9 cellular contexts compared by ENCODE assay signal in genomic region chr3:133295199-133295901, GRCh38.
DNase-seq lines count a peak whose midpoint lies in the region; ATAC-seq and TF ChIP-seq lines count a peak whose summit lies in the region.
"Had no signal": no experiment of that assay in that cellular context is flagged by ENCODE, and none has a peak within 500 bp of the region (broad histone marks: within the 10 kb centered on the region; RNA-seq: fewer than 3 reads in every experiment).

No MANE protein-coding gene starts in this region.

- H3K27ac ChIP-seq in substantia nigra (ENCODE audit: low read depth, low read length, poor library complexity, severe bottlenecking), result no peak overlapping the region

- intact Hi-C loops in activated T-helper 1 cell treated with anti-CD3 and anti-CD28 coated beads, Interleukin-12 subunit alpha, Interleukin-12 subunit beta, Interleukin-2, Interleukin-4 antibody, amounts not matched to agents 30 ng/mL and 10 ng/mL and 1 ng/mL, durations not matched to agents 14 hours and 24 hours and 36 hours (cut with micrococcal nuclease), result no loop called here

- H3K4me3 Mint-ChIP-seq in mesothelial cell of epicardium, result no peak overlapping the region
- H3K4me3 Mint-ChIP-seq in activated T-helper 1 cell treated with anti-CD3 and anti-CD28 coated beads, Interleukin-12 subunit alpha, Interleukin-12 subunit beta, Interleukin-2, Interleukin-4 antibody, amounts not matched to agents 30 ng/mL and 10 ng/mL and 1 ng/mL, durations not matched to agents 14 hours and 24 hours and 36 hours, result no peak overlapping the region
- H3K4me3 Mint-ChIP-seq: naive B cell had no signal

- DNase-seq in COR-L47 (lab: John Stamatoyannopoulos, UW), result peak; percentile 22
- DNase-seq in M059J (ENCODE audit: low read depth), result peak; percentile 93
- peak; percentile 18 for DNase-seq in fibroblast of peridontal ligament (ENCODE audit: extremely low read depth)
- DNase-seq in mesothelial cell of epicardium (ENCODE audit: low spot score in 2 of 2, unreplicated experiment in 2 of 2), result no peak
- DNase-seq in GF-D8 (lab: John Stamatoyannopoulos, UW), result no peak
- DNase-seq in substantia nigra (lab: John Stamatoyannopoulos, UW), result no peak
- no peak for DNase-seq in activated T-helper 1 cell treated with anti-CD3 and anti-CD28 coated beads, Interleukin-12 subunit alpha, Interleukin-12 subunit beta, Interleukin-2, Interleukin-4 antibody, amounts not matched to agents 30 ng/mL and 10 ng/mL and 1 ng/mL, durations not matched to agents 14 hours and 24 hours and 36 hours (ENCODE audit: low spot score)
- DNase-seq: naive B cell had no signal

- H3K27ac Mint-ChIP-seq in mesothelial cell of epicardium, result no peak overlapping the region
- no peak overlapping the region for H3K27ac Mint-ChIP-seq in activated T-helper 1 cell treated with anti-CD3 and anti-CD28 coated beads, Interleukin-12 subunit alpha, Interleukin-12 subunit beta, Interleukin-2, Interleukin-4 antibody, amounts not matched to agents 30 ng/mL and 10 ng/mL and 1 ng/mL, durations not matched to agents 14 hours and 24 hours and 36 hours
- H3K27ac Mint-ChIP-seq: naive B cell had no signal

- TF ChIP-seq CTCF in mesothelial cell of epicardium (IDR thresholded peaks at IDR 0.05; ENCODE audit: unreplicated experiment), result no peak

- no peaks in the 10 kb centered on the region for H3K4me1 Mint-ChIP-seq in mesothelial cell of epicardium
- H3K4me1 Mint-ChIP-seq in activated T-helper 1 cell treated with anti-CD3 and anti-CD28 coated beads, Interleukin-12 subunit alpha, Interleukin-12 subunit beta, Interleukin-2, Interleukin-4 antibody, amounts not matched to agents 30 ng/mL and 10 ng/mL and 1 ng/mL, durations not matched to agents 14 hours and 24 hours and 36 hours (ENCODE audit: low read depth), result no peaks in the 10 kb centered on the region
- H3K4me1 Mint-ChIP-seq: naive B cell had no signal

- H3K36me3 Mint-ChIP-seq in mesothelial cell of epicardium, result no peaks in the 10 kb centered on the region
- H3K36me3 Mint-ChIP-seq in activated T-helper 1 cell treated with anti-CD3 and anti-CD28 coated beads, Interleukin-12 subunit alpha, Interleukin-12 subunit beta, Interleukin-2, Interleukin-4 antibody, amounts not matched to agents 30 ng/mL and 10 ng/mL and 1 ng/mL, durations not matched to agents 14 hours and 24 hours and 36 hours (ENCODE audit: low read depth), result no peaks in the 10 kb centered on the region
- H3K36me3 Mint-ChIP-seq: naive B cell had no signal

- H3K9me3 Mint-ChIP-seq in mesothelial cell of epicardium, result no peaks in the 10 kb centered on the region
- H3K9me3 Mint-ChIP-seq in activated T-helper 1 cell treated with anti-CD3 and anti-CD28 coated beads, Interleukin-12 subunit alpha, Interleukin-12 subunit beta, Interleukin-2, Interleukin-4 antibody, amounts not matched to agents 30 ng/mL and 10 ng/mL and 1 ng/mL, durations not matched to agents 14 hours and 24 hours and 36 hours, result no peaks in the 10 kb centered on the region
- H3K9me3 Mint-ChIP-seq: naive B cell had no signal

- peak; percentile 72 for ATAC-seq in GM19035 (IDR thresholded peaks at IDR 0.05; ENCODE audit: unreplicated experiment)

- no peaks in the 10 kb centered on the region for H3K27me3 Mint-ChIP-seq in mesothelial cell of epicardium (ENCODE audit: low read depth)
- H3K27me3 Mint-ChIP-seq in activated T-helper 1 cell treated with anti-CD3 and anti-CD28 coated beads, Interleukin-12 subunit alpha, Interleukin-12 subunit beta, Interleukin-2, Interleukin-4 antibody, amounts not matched to agents 30 ng/mL and 10 ng/mL and 1 ng/mL, durations not matched to agents 14 hours and 24 hours and 36 hours (ENCODE audit: insufficient read depth), result no peaks in the 10 kb centered on the region

Comparison
In these comparisons a context has a peak if more than half of its experiments do, and no peak if none do; other contexts are left out.
1. DNase-seq: peak in COR-L47 (single experiment), M059J (single experiment) and fibroblast of peridontal ligament (single experiment); none in mesothelial cell of epicardium (0 of 2), GF-D8 (single experiment), substantia nigra (0 of 49) and activated T-helper 1 cell treated with anti-CD3 and anti-CD28 coated beads, Interleukin-12 subunit alpha, Interleukin-12 subunit beta, Interleukin-2, Interleukin-4 antibody, amounts not matched to agents 30 ng/mL and 10 ng/mL and 1 ng/mL, durations not matched to agents 14 hours and 24 hours and 36 hours (single experiment).